In the genomic region with DNA sequence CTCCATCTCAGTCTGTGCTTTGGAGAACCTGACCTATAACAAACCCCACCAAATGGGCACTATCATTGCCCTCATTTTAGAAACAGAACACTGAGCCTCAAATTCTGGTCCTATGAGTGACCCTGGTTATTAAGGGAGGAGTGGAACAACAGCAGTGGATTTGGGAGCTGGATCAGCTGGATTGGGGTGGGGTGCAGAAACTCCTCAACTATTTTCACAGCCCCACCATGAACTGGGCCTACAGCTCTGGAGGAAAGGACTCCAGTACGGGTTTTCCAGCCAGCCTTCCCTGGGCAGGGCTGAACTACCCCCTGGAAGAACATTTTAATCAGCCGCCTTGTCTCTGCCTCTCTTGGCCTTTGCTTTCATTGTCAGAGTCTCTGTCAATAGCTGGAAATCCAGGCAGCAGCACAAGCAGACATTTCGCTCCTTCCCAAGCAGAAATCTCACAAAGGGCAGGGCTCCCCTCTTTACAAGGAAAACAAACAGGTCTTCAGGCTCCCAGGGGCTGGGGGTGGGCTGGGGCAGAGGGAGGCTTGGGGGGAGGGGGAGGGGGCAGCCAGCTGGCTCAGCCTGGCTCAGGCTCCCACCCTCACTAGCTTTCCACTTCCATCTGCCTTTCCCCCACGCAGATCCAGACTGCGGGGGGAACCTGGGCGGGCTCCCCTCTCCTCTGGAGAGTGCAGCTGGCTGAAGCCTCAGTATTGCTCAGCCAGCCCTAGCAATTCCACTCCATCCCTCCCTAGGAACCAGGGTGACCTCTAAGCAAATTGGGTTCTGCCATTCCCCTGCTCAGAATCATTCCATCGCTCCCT, we compare ENCODE assay signal across 9 cellular contexts. TPM values are rescaled to one million over a fixed set of nuclear protein-coding genes. Genes with fewer than 3 reads are reported as not detected.
DNase-seq lines count a peak whose midpoint lies in the region; ATAC-seq and TF ChIP-seq lines count a peak whose summit lies in the region.
"Had no signal": no experiment of that assay in that cellular context is flagged by ENCODE, and none has a peak within 500 bp of the region (broad histone marks: within the 10 kb centered on the region; RNA-seq: fewer than 3 reads in every experiment).

No MANE protein-coding gene starts in this region.

- H3K9me3 ChIP-seq in skeletal muscle tissue (ENCODE audit: control insufficient read depth in 3 of 3, low read length in 3 of 3), result no peaks in the 10 kb centered on the region

- in situ Hi-C loops in astrocyte of the spinal cord (cut with HindIII; ENCODE audit: low sequenced_read_pairs), result no loop called here

- H3K4me3 ChIP-seq in astrocyte of the spinal cord (ENCODE audit: low read depth, low read length), result no peak overlapping the region
- H3K4me3 ChIP-seq in skeletal muscle tissue (ENCODE audit: low read length in 3 of 3), result peak overlapping the region in 2 of 3 donors; percentile 1 to 14

- H3K36me3 ChIP-seq in skeletal muscle tissue (ENCODE audit: control insufficient read depth in 3 of 3, insufficient read depth in 3 of 3, low read length in 3 of 3), result no peaks in the 10 kb centered on the region

- no peak for TF ChIP-seq CTCF in astrocyte of the spinal cord (IDR thresholded peaks at IDR 0.05; ENCODE audit: low read depth, low read length)

- peak overlapping the region in 1 of 3 donors; percentile 62 for H3K9ac ChIP-seq in skeletal muscle tissue (ENCODE audit: low read depth in 1 of 3, low read length in 3 of 3)

- peaks cover 10 to 11% (median 11%) of the 10 kb centered on the region in 3 donors for H3K4me1 ChIP-seq in skeletal muscle tissue (ENCODE audit: control insufficient read depth in 3 of 3, insufficient read depth in 3 of 3, low read length in 3 of 3)

- no peaks in the 10 kb centered on the region for H3K27me3 ChIP-seq in skeletal muscle tissue (ENCODE audit: control insufficient read depth in 3 of 3, insufficient read depth in 3 of 3, low read length in 3 of 3)

- peak overlapping the region; percentile 31 for H3K27ac ChIP-seq in skeletal muscle tissue (ENCODE audit: low read depth, low read length)

- DNase-seq in GDM1 (lab: John Stamatoyannopoulos, UW), result peak; percentile 63
- peak; percentile 91 for DNase-seq in NCI-H2171 (lab: John Stamatoyannopoulos, UW)
- peak; percentile 87 for DNase-seq in astrocyte of the spinal cord (ENCODE audit: low read depth, low spot score)
- DNase-seq in iPS DF 19.7 (ENCODE audit: low read depth, low spot score), result peak; percentile 92
- no peak for DNase-seq in SIG-M5 treated with dmso at 0.1 percent for 504 hours (lab: John Stamatoyannopoulos, UW; ENCODE audit: unreplicated experiment)
- no peak for DNase-seq in stimulated activated CD4-positive, alpha-beta T cell treated with anti-CD3 and anti-CD28 coated beads, Interleukin-4, amount 100 ng/mL, for 1 hour
- DNase-seq: naive B cell had no signal

- no peak for ATAC-seq in HG02588 (IDR thresholded peaks at IDR 0.05; ENCODE audit: unreplicated experiment)

RNA-seq across cellular contexts. Expression of gene TLE3, which starts 13.7 kb away (rescaled TPM):
- 13.6 TPM for total RNA-seq in skeletal muscle tissue

Comparison
In these comparisons a context has a peak if more than half of its experiments do, and no peak if none do; other contexts are left out.
1. DNase-seq: peak in GDM1 (single experiment), NCI-H2171 (single experiment), astrocyte of the spinal cord (single experiment) and iPS DF 19.7 (single experiment); none in SIG-M5 treated with dmso at 0.1 percent for 504 hours (single experiment) and stimulated activated CD4-positive, alpha-beta T cell treated with anti-CD3 and anti-CD28 coated beads, Interleukin-4, amount 100 ng/mL, for 1 hour (single experiment).